Comparison of ENCODE assay signal across 13 cellular contexts in the genomic region with DNA sequence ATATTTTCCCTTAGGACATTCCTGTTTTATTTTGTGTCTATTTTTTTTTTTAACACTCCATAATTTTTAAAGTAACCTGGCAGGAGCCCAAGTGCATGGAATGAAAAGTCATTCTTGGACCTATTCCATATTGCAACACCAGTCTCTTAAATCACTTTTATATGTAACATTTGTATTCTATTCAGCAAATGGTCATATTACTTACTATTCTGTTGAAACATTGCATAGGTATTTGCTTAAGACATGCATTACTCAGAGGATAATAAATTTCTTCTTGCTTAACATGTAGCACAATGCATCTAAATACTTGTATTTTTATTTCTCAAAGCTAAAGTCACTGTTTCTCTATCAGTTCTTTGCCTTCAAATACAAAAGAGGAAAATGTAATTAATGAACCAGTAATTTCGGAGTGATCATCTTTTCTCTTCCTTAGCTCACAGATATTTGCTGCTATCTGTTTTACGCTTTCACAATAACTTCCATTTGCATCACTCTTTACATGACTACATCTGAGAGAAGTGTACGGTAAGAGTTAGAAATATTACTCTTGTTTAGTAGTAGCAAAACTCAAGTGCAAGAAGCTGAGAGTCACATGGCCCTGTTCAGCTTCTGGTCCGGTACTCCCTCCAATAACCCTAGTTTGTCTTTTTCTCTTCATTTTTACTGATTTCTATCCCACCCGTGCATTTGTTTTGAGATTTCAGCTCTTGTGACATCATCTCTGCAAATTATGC.
DNase-seq lines count a peak whose midpoint lies in the region; ATAC-seq, FAIRE-seq and TF ChIP-seq lines count a peak whose summit lies in the region.
"Had no signal": no experiment of that assay in that cellular context is flagged by ENCODE, and none has a peak within 500 bp of the region (broad histone marks: within the 10 kb centered on the region; RNA-seq: fewer than 3 reads in every experiment).

No MANE protein-coding gene starts in this region.

- DNase-seq in H54 (ENCODE audit: insufficient read length, low spot score) (no peak), amniotic epithelial cell (ENCODE audit: low read depth) (peak; percentile 93), fibroblast of the aortic adventitia (ENCODE audit: low read depth) (peak; percentile 94), skeletal muscle cell (ENCODE audit: low read depth) (peak; percentile 86), MV-4-11 (lab: John Stamatoyannopoulos, UW) (no peak), ascending aorta (ENCODE audit: low spot score in 2 of 2) (no peak), GM10266 (ENCODE audit: extremely low spot score) (no peak)
- DNase-seq: cerebellar nuclear complex, Kasumi-1, NCI-H82, T-helper 9 cell, upper lobe of left lung had no signal

- no peaks in the 10 kb centered on the region for H3K27me3 ChIP-seq in ascending aorta
- H3K27me3 ChIP-seq: upper lobe of left lung had no signal

- H3K27ac ChIP-seq in ascending aorta, result no peak overlapping the region
- H3K27ac ChIP-seq: upper lobe of left lung had no signal

- H3K9me3 ChIP-seq in ascending aorta, result no peaks in the 10 kb centered on the region
- H3K9me3 ChIP-seq: upper lobe of left lung had no signal

- no peak for TF ChIP-seq POLR2A in H54 (IDR thresholded peaks at IDR 0.05; ENCODE audit: low read depth, low read length)

- intact Hi-C loops in ascending aorta (cut with DNase I), result no loop called here

- no peak for ATAC-seq in GM18502 (IDR thresholded peaks at IDR 0.05; ENCODE audit: poor library complexity, unreplicated experiment)

- FAIRE-seq in H54 (lab: Jason Lieb, UNC), result peak; percentile 89

- peak overlapping the region; percentile 7 for H3K4me3 ChIP-seq in fibroblast of the aortic adventitia (ENCODE audit: low read depth, low read length)
- H3K4me3 ChIP-seq in skeletal muscle cell (ENCODE audit: low read depth, low read length), result peak overlapping the region; percentile 15
- H3K4me3 ChIP-seq in ascending aorta, result no peak overlapping the region
- H3K4me3 ChIP-seq: upper lobe of left lung had no signal

- TF ChIP-seq CTCF in fibroblast of the aortic adventitia (IDR thresholded peaks at IDR 0.05; ENCODE audit: insufficient read depth, low read length) (no peak), ascending aorta (IDR thresholded peaks at IDR 0.05) (no peak), GM10266 (IDR thresholded peaks at IDR 0.05; ENCODE audit: control insufficient read depth, insufficient read depth, low read depth, missing control alignments) (no peak)

- no peaks in the 10 kb centered on the region for H3K4me1 ChIP-seq in ascending aorta
- H3K4me1 ChIP-seq: upper lobe of left lung had no signal

- H3K36me3 ChIP-seq in ascending aorta, result no peaks in the 10 kb centered on the region
- H3K36me3 ChIP-seq: upper lobe of left lung had no signal

Comparison
In these comparisons a context has a peak if more than half of its experiments do, and no peak if none do; other contexts are left out.
1. DNase-seq: peak in amniotic epithelial cell (single experiment), fibroblast of the aortic adventitia (single experiment) and skeletal muscle cell (single experiment); none in H54 (single experiment), MV-4-11 (single experiment), ascending aorta (0 of 2) and GM10266 (single experiment).
2. H3K4me3 ChIP-seq: peak in fibroblast of the aortic adventitia (single experiment) and skeletal muscle cell (single experiment); none in ascending aorta (0 of 2).